ENCODE assay signal across 20 cellular contexts in genomic region chr5:136998864-136999263, GRCh38.
"Had no signal": no experiment of that assay in that cellular context is flagged by ENCODE, and none has a peak within 500 bp of the region (broad histone marks: within the 10 kb centered on the region; RNA-seq: fewer than 3 reads in every experiment).

No MANE protein-coding gene starts in this region.

- DNase-seq: activated CD4-positive, alpha-beta T cell treated with anti-CD3 and anti-CD28 coated beads, Interleukin-2, amount 10 ng/mL, durations not matched to agents 7 days and 5 days; activated CD4-positive, CD25-positive, alpha-beta regulatory T cell treated with anti-CD3 and anti-CD28 coated beads, Interleukin-2, amount 50 U/mL, for 72 hours; activated CD8-positive, alpha-beta memory T cell treated with anti-CD3 and anti-CD28 coated beads, Interleukin-2, amount 10 ng/mL, durations not matched to agents 7 days and 5 days; activated CD8-positive, alpha-beta T cell treated with anti-CD3 and anti-CD28 coated beads for 36 hours; activated effector memory CD4-positive, alpha-beta T cell treated with anti-CD3 and anti-CD28 coated beads, Interleukin-2, amount 50 U/mL, for 16 hours; activated naive CD4-positive, alpha-beta T cell treated with anti-CD3 and anti-CD28 coated beads, Interleukin-2, amount 10 ng/mL, durations not matched to agents 7 days and 5 days; activated T-cell treated with anti-CD3 and anti-CD28 coated beads for 4 hours; amygdala; endodermal cell; esophagus squamous epithelium; heart left ventricle; islet precursor cell; left cardiac atrium; mesenchymal stem cell; naive thymus-derived CD4-positive, alpha-beta T cell; stimulated activated CD4-positive, alpha-beta T cell treated with anti-CD3 and anti-CD28 coated beads, Interleukin-4, amount 100 ng/mL, for 24 hours; stimulated activated naive CD4-positive, alpha-beta T cell treated with Interleukin-2 at 50 U/mL for 16 hours; WERI-Rb-1 had no signal

- H3K4me3 Mint-ChIP-seq: activated CD4-positive, alpha-beta T cell treated with anti-CD3 and anti-CD28 coated beads, Interleukin-2, amount 10 ng/mL, durations not matched to agents 7 days and 5 days; activated CD8-positive, alpha-beta memory T cell treated with anti-CD3 and anti-CD28 coated beads, Interleukin-2, amount 10 ng/mL, durations not matched to agents 7 days and 5 days; activated CD8-positive, alpha-beta T cell treated with anti-CD3 and anti-CD28 coated beads for 36 hours; activated naive CD4-positive, alpha-beta T cell treated with anti-CD3 and anti-CD28 coated beads, Interleukin-2, amount 10 ng/mL, durations not matched to agents 7 days and 5 days; endodermal cell; naive thymus-derived CD4-positive, alpha-beta T cell; neural crest cell; type B pancreatic cell had no signal

- H3K4me1 Mint-ChIP-seq: activated CD4-positive, alpha-beta T cell treated with anti-CD3 and anti-CD28 coated beads, Interleukin-2, amount 10 ng/mL, durations not matched to agents 7 days and 5 days; activated CD8-positive, alpha-beta memory T cell treated with anti-CD3 and anti-CD28 coated beads, Interleukin-2, amount 10 ng/mL, durations not matched to agents 7 days and 5 days; activated naive CD4-positive, alpha-beta T cell treated with anti-CD3 and anti-CD28 coated beads, Interleukin-2, amount 10 ng/mL, durations not matched to agents 7 days and 5 days; naive thymus-derived CD4-positive, alpha-beta T cell had no signal

- H3K9me3 Mint-ChIP-seq: activated CD4-positive, alpha-beta T cell treated with anti-CD3 and anti-CD28 coated beads, Interleukin-2, amount 10 ng/mL, durations not matched to agents 7 days and 5 days; activated CD8-positive, alpha-beta T cell treated with anti-CD3 and anti-CD28 coated beads for 36 hours; endodermal cell had no signal

- H3K27ac Mint-ChIP-seq: activated CD4-positive, alpha-beta T cell treated with anti-CD3 and anti-CD28 coated beads, Interleukin-2, amount 10 ng/mL, durations not matched to agents 7 days and 5 days; activated CD8-positive, alpha-beta memory T cell treated with anti-CD3 and anti-CD28 coated beads, Interleukin-2, amount 10 ng/mL, durations not matched to agents 7 days and 5 days; activated CD8-positive, alpha-beta T cell treated with anti-CD3 and anti-CD28 coated beads for 36 hours; activated naive CD4-positive, alpha-beta T cell treated with anti-CD3 and anti-CD28 coated beads, Interleukin-2, amount 10 ng/mL, durations not matched to agents 7 days and 5 days; endodermal cell; naive thymus-derived CD4-positive, alpha-beta T cell; type B pancreatic cell had no signal

- ATAC-seq: activated CD8-positive, alpha-beta memory T cell treated with anti-CD3 and anti-CD28 coated beads, Interleukin-2, amount 10 ng/mL, durations not matched to agents 7 days and 5 days; activated CD8-positive, alpha-beta T cell treated with anti-CD3 and anti-CD28 coated beads for 36 hours; heart left ventricle; left cardiac atrium; naive thymus-derived CD4-positive, alpha-beta T cell had no signal

- H3K27me3 Mint-ChIP-seq: activated CD4-positive, alpha-beta T cell treated with anti-CD3 and anti-CD28 coated beads, Interleukin-2, amount 10 ng/mL, durations not matched to agents 7 days and 5 days; activated CD8-positive, alpha-beta memory T cell treated with anti-CD3 and anti-CD28 coated beads, Interleukin-2, amount 10 ng/mL, durations not matched to agents 7 days and 5 days; activated CD8-positive, alpha-beta T cell treated with anti-CD3 and anti-CD28 coated beads for 36 hours; activated naive CD4-positive, alpha-beta T cell treated with anti-CD3 and anti-CD28 coated beads, Interleukin-2, amount 10 ng/mL, durations not matched to agents 7 days and 5 days; naive thymus-derived CD4-positive, alpha-beta T cell had no signal

- H3K36me3 Mint-ChIP-seq: activated CD8-positive, alpha-beta memory T cell treated with anti-CD3 and anti-CD28 coated beads, Interleukin-2, amount 10 ng/mL, durations not matched to agents 7 days and 5 days; activated naive CD4-positive, alpha-beta T cell treated with anti-CD3 and anti-CD28 coated beads, Interleukin-2, amount 10 ng/mL, durations not matched to agents 7 days and 5 days; naive thymus-derived CD4-positive, alpha-beta T cell; type B pancreatic cell had no signal
